In genomic region chr22:36334081-36334831, GRCh38 we compare ENCODE assay signal across 8 cellular contexts. TPM values are rescaled to one million over a fixed set of nuclear protein-coding genes. Genes with fewer than 3 reads are reported as not detected.
A peak's percentile ranks its signal among the peaks of the same experiment; 100 is the strongest.
DNase-seq lines count a peak whose midpoint lies in the region; ATAC-seq and TF ChIP-seq lines count a peak whose summit lies in the region.

No MANE protein-coding gene starts in this region.

- POLR2A ChIA-PET in HEK293T (lab: Yijun Ruan, JAX) = no interaction called here

- H3K4me3 Mint-ChIP-seq in type B pancreatic cell = no peak overlapping the region

- H3K9me3 ChIP-seq in BLaER1 (no peaks in the 10 kb centered on the region), right lobe of liver (no peaks in the 10 kb centered on the region)

- peak overlapping the region; percentile 100 for H3K27ac Mint-ChIP-seq in type B pancreatic cell

- H3K9ac ChIP-seq in BLaER1 = peak overlapping the region; percentile 20; the same call in 1 of the 2 replicates

- H3K4me1 ChIP-seq in BLaER1 = peaks cover 100% of the 10 kb centered on the region
- peaks cover 0 to 62% (median 16%) of the 10 kb centered on the region in 4 donors for H3K4me1 ChIP-seq in right lobe of liver

- intact Hi-C loops in right lobe of liver (cut with DNase I) = no loop called here

- H3K27me3 Mint-ChIP-seq in type B pancreatic cell = no peaks in the 10 kb centered on the region

- H3K36me3 ChIP-seq in BLaER1 = peaks cover 94% of the 10 kb centered on the region
- peaks cover 0 to 69% (median 10%) of the 10 kb centered on the region in 4 donors for H3K36me3 ChIP-seq in right lobe of liver

- peak overlapping the region; percentile 55; the same call in 1 of the 2 replicates for H3K27ac ChIP-seq in BLaER1
- peak overlapping the region in 2 of 3 donors; percentile 25 to 88 for H3K27ac ChIP-seq in right lobe of liver

- TF ChIP-seq POLR2A in right lobe of liver (IDR thresholded peaks at IDR 0.05) = no peak

- CTCF ChIA-PET in HEK293T (lab: Yijun Ruan, JAX) = interaction anchor here (0.7 to 1.1 kb wide), 2 partner anchors 152 to 1108 kb away, joined by 3 to 4 read pairs; no protein-coding TSS in a partner anchor

- WGBS in right lobe of liver (ENCODE audit: insufficient coverage, low coverage, low lambda C conversion rate, missing lambda C conversion rate) = 68% methylated on average over 10 of the region's 25 CpGs

- ATAC-seq in right lobe of liver = no peak

- H3K4me3 ChIP-seq in BLaER1 (no peak overlapping the region), right lobe of liver (no peak overlapping the region)

- H3K4me2 ChIP-seq in BLaER1 = peak overlapping the region; percentile 95

- DNase-seq in Kasumi-1 (lab: John Stamatoyannopoulos, UW) (peak; percentile 79 to 81), amniotic epithelial cell (ENCODE audit: low read depth) (peak; percentile 38), right lobe of liver (no peak), type B pancreatic cell (ENCODE audit: extremely low spot score, unreplicated experiment) (no peak), HEK293T (ENCODE audit: extremely low spot score) (no peak), medulla oblongata (ENCODE audit: extremely low spot score) (no peak), activated gamma-delta T cell treated with Interleukin-2 at 50 U/mL for 16 hours (no peak)

- H4K20me1 ChIP-seq in BLaER1 = peaks cover 100% of the 10 kb centered on the region

- no peaks in the 10 kb centered on the region for H3K9me3 Mint-ChIP-seq in type B pancreatic cell

- peaks cover 37% of the 10 kb centered on the region for H3K36me3 Mint-ChIP-seq in type B pancreatic cell

- TF ChIP-seq CTCF in right lobe of liver (IDR thresholded peaks at IDR 0.05) = no peak
- TF ChIP-seq CTCF in type B pancreatic cell (conservative IDR thresholded peaks at IDR 0.05) = no peak

- H3K27me3 ChIP-seq in BLaER1 (no peaks in the 10 kb centered on the region), right lobe of liver (no peaks in the 10 kb centered on the region)

- H3K4me1 Mint-ChIP-seq in type B pancreatic cell (ENCODE audit: unreplicated experiment) = peaks cover 74% of the 10 kb centered on the region

TF ChIP-seq in HEK293T, 16 proteins besides CTCF, POLR2A, EP300 and RAD21:
- no peak for TF ChIP-seq ARNT (IDR thresholded peaks at IDR 0.05)
- TF ChIP-seq NFRKB (IDR thresholded peaks at IDR 0.05) = no peak
- TF ChIP-seq BHLHE40 (IDR thresholded peaks at IDR 0.05; ENCODE audit: borderline replicate concordance) = no peak
- TF ChIP-seq L3MBTL2 (conservative IDR thresholded peaks at IDR 0.05) = no peak
- no peak for TF ChIP-seq LEF1 (IDR thresholded peaks at IDR 0.05; ENCODE audit: borderline replicate concordance)
- TF ChIP-seq HDGF (IDR thresholded peaks at IDR 0.05; ENCODE audit: borderline replicate concordance) = no peak
- no peak for TF ChIP-seq FOXK2 (IDR thresholded peaks at IDR 0.05)
- TF ChIP-seq TARDBP (IDR thresholded peaks at IDR 0.05) = no peak
- no peak for TF ChIP-seq CTBP1 (IDR thresholded peaks at IDR 0.05; ENCODE audit: borderline replicate concordance)
- TF ChIP-seq SUZ12 (IDR thresholded peaks at IDR 0.05) = no peak
- TF ChIP-seq ELF4 (IDR thresholded peaks at IDR 0.05) = no peak
- TF ChIP-seq SP1 (IDR thresholded peaks at IDR 0.05) = no peak
- no peak for TF ChIP-seq FOXM1 (IDR thresholded peaks at IDR 0.05; ENCODE audit: borderline replicate concordance)
- TF ChIP-seq PKNOX1 (IDR thresholded peaks at IDR 0.05) = no peak
- TF ChIP-seq ZNF384 (IDR thresholded peaks at IDR 0.05) = no peak
- TF ChIP-seq FOXA1 (IDR thresholded peaks at IDR 0.05) = no peak

RNA-seq across cellular contexts. Expression of gene MYH9, which starts 53.5 kb away (rescaled TPM):
- 100 to 1,000 TPM; 168 to 435 (median 222) TPM for total RNA-seq in right lobe of liver
- total RNA-seq in type B pancreatic cell (ENCODE audit: low replicate concordance) = 277 and 364 TPM in 2 replicates

Comparison
In these comparisons a context has a peak if more than half of its experiments do, and no peak if none do; other contexts are left out.
1. DNase-seq: peak in Kasumi-1 (2 of 2) and amniotic epithelial cell (single experiment); none in right lobe of liver (0 of 3), type B pancreatic cell (single experiment), HEK293T (single experiment), medulla oblongata (single experiment) and activated gamma-delta T cell treated with Interleukin-2 at 50 U/mL for 16 hours (single experiment).